16 cellular contexts compared by ENCODE assay signal in the genomic region with DNA sequence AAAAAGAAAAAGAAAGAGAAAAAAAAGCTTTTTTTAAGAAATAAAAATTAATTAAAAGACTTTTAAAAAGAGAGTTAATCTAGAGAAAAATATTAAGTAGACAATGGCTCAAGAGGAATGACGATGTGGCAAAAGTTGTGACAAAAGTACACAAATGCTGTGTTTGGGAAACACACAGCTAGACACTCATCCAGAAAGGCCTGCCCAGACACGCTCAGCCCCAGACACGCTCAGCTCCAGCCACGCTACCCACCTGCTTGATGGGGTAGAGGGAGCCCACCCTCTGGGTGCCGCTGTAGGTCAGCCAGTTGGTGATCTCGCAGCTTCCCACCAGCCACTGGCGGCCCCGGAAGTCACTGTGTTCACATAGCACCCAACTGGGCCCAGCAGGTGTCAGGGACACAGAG. TPM values are rescaled to one million over a fixed set of nuclear protein-coding genes. Genes with fewer than 3 reads are reported as not detected.
DNase-seq lines count a peak whose midpoint lies in the region; ATAC-seq and TF ChIP-seq lines count a peak whose summit lies in the region.
"Had no signal": no experiment of that assay in that cellular context is flagged by ENCODE, and none has a peak within 500 bp of the region (broad histone marks: within the 10 kb centered on the region; RNA-seq: fewer than 3 reads in every experiment).

No MANE protein-coding gene starts in this region.

- peak overlapping the region; percentile 25; the same call in 1 of the 2 replicates for H3K4me2 ChIP-seq in OCI-LY7 (ENCODE audit: low read length)

- peaks cover 22% of the 10 kb centered on the region for H3K36me3 ChIP-seq in OCI-LY7 (ENCODE audit: insufficient read depth, low read length)
- H3K36me3 ChIP-seq: BE2C, breast epithelium, thyroid gland had no signal

- no peak overlapping the region for H3K4me3 ChIP-seq in OCI-LY7 (ENCODE audit: low read depth, low read length, poor library complexity, severe bottlenecking)
- H3K4me3 ChIP-seq: breast epithelium, thyroid gland had no signal

- H3K79me2 ChIP-seq in OCI-LY7 (ENCODE audit: insufficient read depth, low read depth, low read length) = no peaks in the 10 kb centered on the region

- DNase-seq in DMS79 treated with DMSO at 0.1 percent for 48 hours (lab: John Stamatoyannopoulos, UW) = peak; percentile 91
- DNase-seq in NCI-H146 treated with DMSO at 0.1 percent for 48 hours (lab: John Stamatoyannopoulos, UW; ENCODE audit: unreplicated experiment) = peak; percentile 59
- peak; percentile 79 for DNase-seq in OCI-LY7 (ENCODE audit: low spot score)
- peak in 1 of 2 donors; percentile 68 for DNase-seq in foreskin keratinocyte
- DNase-seq in Right ventricle myocardium superior = no peak
- DNase-seq in HK-2 (ENCODE audit: unreplicated experiment) = no peak
- DNase-seq: activated naive CD4-positive, alpha-beta T cell; BE2C; effector CD4-positive, alpha-beta T cell; naive thymus-derived CD8-positive, alpha-beta T cell; thyroid gland had no signal

- ATAC-seq in foreskin keratinocyte = peak; percentile 61
- ATAC-seq in GM19463 (IDR thresholded peaks at IDR 0.05; ENCODE audit: unreplicated experiment) = no peak
- no peak for ATAC-seq in HG03520 (IDR thresholded peaks at IDR 0.05; ENCODE audit: unreplicated experiment)
- no peak for ATAC-seq in Right ventricle myocardium superior (ENCODE audit: poor library complexity)
- ATAC-seq: naive thymus-derived CD8-positive, alpha-beta T cell had no signal

- H3K27me3 ChIP-seq in foreskin keratinocyte = no peaks in the 10 kb centered on the region
- H3K27me3 ChIP-seq: BE2C, breast epithelium, thyroid gland had no signal

- intact Hi-C loops in OCI-LY7 (cut with micrococcal nuclease; ENCODE audit: unreplicated experiment) (loop anchor here (1.0 kb wide), 1 partner anchor 35 kb away; no protein-coding TSS in a partner anchor), Right ventricle myocardium superior (cut with DNase I) (loop anchor here (10.0 kb wide), 2 partner anchors 143 to 223 kb away; no protein-coding TSS in a partner anchor)

- POLR2A ChIA-PET in OCI-LY7 (lab: Charles Lee) = interaction anchor here (0.7 to 1.1 kb wide), 2 partner anchors 23 to 89 kb away, joined by 3 to 4 read pairs; no protein-coding TSS in a partner anchor

- CTCF ChIA-PET in OCI-LY7 (lab: Charles Lee; ENCODE audit: unreplicated experiment) = no interaction called here

- H3K4me1 ChIP-seq in OCI-LY7 (ENCODE audit: insufficient read depth, low read length, poor library complexity, severe bottlenecking) (peaks cover 16% of the 10 kb centered on the region), foreskin keratinocyte (peaks cover 10% of the 10 kb centered on the region)
- H3K4me1 ChIP-seq: BE2C, breast epithelium, thyroid gland had no signal

- H4K20me1 ChIP-seq in OCI-LY7 (ENCODE audit: insufficient read depth, low read length) = no peaks in the 10 kb centered on the region

- H3K27ac ChIP-seq in OCI-LY7 (ENCODE audit: low read depth, low read length, poor library complexity, severe bottlenecking) = no peak overlapping the region
- no peak overlapping the region for H3K27ac ChIP-seq in foreskin keratinocyte
- H3K27ac ChIP-seq: breast epithelium, thyroid gland had no signal

- no peaks in the 10 kb centered on the region for H3K9me3 ChIP-seq in OCI-LY7 (ENCODE audit: low read length)
- H3K9me3 ChIP-seq: BE2C, breast epithelium, thyroid gland had no signal

- H3K9me2 ChIP-seq in OCI-LY7 (ENCODE audit: insufficient read depth, low read length) = no peaks in the 10 kb centered on the region

- peak; percentile 66 for TF ChIP-seq CTCF in OCI-LY7 (conservative IDR thresholded peaks at IDR 0.05; ENCODE audit: low read length)
- peak; percentile 40 for TF ChIP-seq CTCF in foreskin keratinocyte (conservative IDR thresholded peaks at IDR 0.05)

- H2AFZ ChIP-seq in OCI-LY7 (ENCODE audit: low read length) = peak overlapping the region; percentile 57; the same call in 1 of the 2 replicates

- BruUV-seq in OCI-LY7 (replicated peaks; lab: Mats Ljungman, UMichigan) = no TSS peak

RNA-seq across cellular contexts. Expression of a gene that starts 10.2 kb away (rescaled TPM):
- 409 and 470 TPM in 2 replicates for total RNA-seq in OCI-LY7 (2014; rRNA removed; shearing (Covaris generic))
- total RNA-seq in OCI-LY7 (2022) (677 and 769 TPM in 2 replicates), foreskin keratinocyte (0.25 TPM in 1 of 2 replicates, not detected in the other), Right ventricle myocardium superior (4.4 TPM)
- polyA plus RNA-seq in foreskin keratinocyte = 0.18 and 0.36 TPM in 2 replicates
- total RNA-seq: HT1080, MCF 10A had no signal

RNA-seq across cellular contexts. Expression of a gene that starts 21.5 kb away (rescaled TPM):
- 74.2 and 75.8 TPM in 2 replicates for total RNA-seq in OCI-LY7 (2014; rRNA removed; shearing (Covaris generic))
- 98.6 and 111 TPM in 2 replicates for total RNA-seq in OCI-LY7 (2022)
- 5.6 and 9.9 TPM in 2 replicates for total RNA-seq in foreskin keratinocyte
- 12.4 and 13.3 TPM in 2 replicates for polyA plus RNA-seq in foreskin keratinocyte
- total RNA-seq in Right ventricle myocardium superior = 8.3 TPM

RNA-seq across cellular contexts. Expression of a gene that starts 26.0 kb away (rescaled TPM):
- 1.3 and 4.4 TPM in 2 replicates for total RNA-seq in OCI-LY7 (2014; rRNA removed; shearing (Covaris generic))
- total RNA-seq in OCI-LY7 (2022) (3.0 and 5.5 TPM in 2 replicates), foreskin keratinocyte (3.8 and 5.6 TPM in 2 replicates), Right ventricle myocardium superior (not detected)
- 4.8 and 7.3 TPM in 2 replicates for polyA plus RNA-seq in foreskin keratinocyte
- total RNA-seq: thyroid gland had no signal

RNA-seq across cellular contexts. Expression of a gene that starts 44.6 kb away (rescaled TPM):
- total RNA-seq in OCI-LY7 (2014; rRNA removed; shearing (Covaris generic)) = not detected in 2 replicates
- total RNA-seq in OCI-LY7 (2022) = not detected in 2 replicates
- not detected in 2 replicates for total RNA-seq in foreskin keratinocyte
- polyA plus RNA-seq in foreskin keratinocyte = not detected in 2 replicates
- total RNA-seq in Right ventricle myocardium superior = not detected
- total RNA-seq: HT1080, MCF 10A had no signal

RNA-seq across cellular contexts. Expression of a gene that starts 48.1 kb away (rescaled TPM):
- total RNA-seq in OCI-LY7 (2014; rRNA removed; shearing (Covaris generic)) = 18.6 and 25.3 TPM in 2 replicates
- total RNA-seq in OCI-LY7 (2022) (58.6 and 60.9 TPM in 2 replicates), foreskin keratinocyte (194 and 196 TPM in 2 replicates), Right ventricle myocardium superior (33.9 TPM)
- 543 and 549 TPM in 2 replicates for polyA plus RNA-seq in foreskin keratinocyte

Comparison
In these comparisons a context has a peak if more than half of its experiments do, and no peak if none do; other contexts are left out.
1. DNase-seq: peak in DMS79 treated with DMSO at 0.1 percent for 48 hours (single experiment), NCI-H146 treated with DMSO at 0.1 percent for 48 hours (single experiment) and OCI-LY7 (single experiment); none in Right ventricle myocardium superior (single experiment) and HK-2 (single experiment).
2. RNA of a gene that starts 10.2 kb away (total RNA-seq): 409 to 769 TPM in OCI-LY7; 4.4 TPM in Right ventricle myocardium superior (single experiment) and 0.25 TPM in foreskin keratinocyte; every median in the first group is over 10 times any median in the second.